ENCODE assay signal across 4 cellular contexts in genomic region chr3:131435000-131435399, GRCh38.
TF ChIP-seq lines count a peak whose summit lies in the region.

No MANE protein-coding gene starts in this region.

TF ChIP-seq in SK-N-SH, 30 proteins besides CTCF, POLR2A, EP300 and RAD21:
- TF ChIP-seq MAX (IDR thresholded peaks at IDR 0.05; ENCODE audit: low read depth) (no peak), REST (IDR thresholded peaks at IDR 0.05; ENCODE audit: low read depth, low read length) (peak; percentile 65; the same call in 1 of the 2 replicates)

TF ChIP-seq in SK-N-SH treated with all-trans-retinoic acid at 6 μM for 48 hours, 23 proteins besides CTCF, POLR2A, EP300 and RAD21 (continues in another document):
- TF ChIP-seq OSR1 (CRISPR knock-in tag; IDR thresholded peaks at IDR 0.05) (no peak), PATZ1 (CRISPR knock-in tag; IDR thresholded peaks at IDR 0.05; ENCODE audit: borderline replicate concordance) (no peak), RARB (CRISPR knock-in tag; IDR thresholded peaks at IDR 0.05) (no peak), POU6F1 (CRISPR knock-in tag; IDR thresholded peaks at IDR 0.05; ENCODE audit: borderline replicate concordance, low read depth) (no peak), ZFP30 (CRISPR knock-in tag; IDR thresholded peaks at IDR 0.05) (no peak), ZNF565 (CRISPR knock-in tag; conservative IDR thresholded peaks at IDR 0.05; ENCODE audit: low read depth) (no peak), ZC3H10 (CRISPR knock-in tag; IDR thresholded peaks at IDR 0.05) (no peak), PPARA (CRISPR knock-in tag; IDR thresholded peaks at IDR 0.05; ENCODE audit: borderline replicate concordance) (no peak), ISL1 (CRISPR knock-in tag; IDR thresholded peaks at IDR 0.05) (no peak), ESRRG (CRISPR knock-in tag; IDR thresholded peaks at IDR 0.05) (no peak), TCF4 (CRISPR knock-in tag; IDR thresholded peaks at IDR 0.05; ENCODE audit: borderline replicate concordance) (no peak), TOX (CRISPR knock-in tag; IDR thresholded peaks at IDR 0.05; ENCODE audit: borderline replicate concordance) (no peak)
- TF ChIP-seq, protein P1, sequence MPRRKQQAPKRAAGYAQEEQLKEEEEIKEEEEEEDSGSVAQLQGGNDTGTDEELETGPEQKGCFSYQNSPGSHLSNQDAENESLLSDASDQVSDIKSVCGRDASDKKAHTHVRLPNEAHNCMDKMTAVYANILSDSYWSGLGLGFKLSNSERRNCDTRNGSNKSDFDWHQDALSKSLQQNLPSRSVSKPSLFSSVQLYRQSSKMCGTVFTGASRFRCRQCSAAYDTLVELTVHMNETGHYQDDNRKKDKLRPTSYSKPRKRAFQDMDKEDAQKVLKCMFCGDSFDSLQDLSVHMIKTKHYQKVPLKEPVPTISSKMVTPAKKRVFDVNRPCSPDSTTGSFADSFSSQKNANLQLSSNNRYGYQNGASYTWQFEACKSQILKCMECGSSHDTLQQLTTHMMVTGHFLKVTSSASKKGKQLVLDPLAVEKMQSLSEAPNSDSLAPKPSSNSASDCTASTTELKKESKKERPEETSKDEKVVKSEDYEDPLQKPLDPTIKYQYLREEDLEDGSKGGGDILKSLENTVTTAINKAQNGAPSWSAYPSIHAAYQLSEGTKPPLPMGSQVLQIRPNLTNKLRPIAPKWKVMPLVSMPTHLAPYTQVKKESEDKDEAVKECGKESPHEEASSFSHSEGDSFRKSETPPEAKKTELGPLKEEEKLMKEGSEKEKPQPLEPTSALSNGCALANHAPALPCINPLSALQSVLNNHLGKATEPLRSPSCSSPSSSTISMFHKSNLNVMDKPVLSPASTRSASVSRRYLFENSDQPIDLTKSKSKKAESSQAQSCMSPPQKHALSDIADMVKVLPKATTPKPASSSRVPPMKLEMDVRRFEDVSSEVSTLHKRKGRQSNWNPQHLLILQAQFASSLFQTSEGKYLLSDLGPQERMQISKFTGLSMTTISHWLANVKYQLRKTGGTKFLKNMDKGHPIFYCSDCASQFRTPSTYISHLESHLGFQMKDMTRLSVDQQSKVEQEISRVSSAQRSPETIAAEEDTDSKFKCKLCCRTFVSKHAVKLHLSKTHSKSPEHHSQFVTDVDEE (CRISPR knock-in tag; IDR thresholded peaks at IDR 0.05): no peak

TF ChIP-seq in HCT116, 20 proteins besides CTCF, POLR2A, EP300 and RAD21:
- TF ChIP-seq REST (IDR thresholded peaks at IDR 0.05; ENCODE audit: low read depth) (peak; percentile 19; the same call in 1 of the 2 replicates), EZH2phosphoT487 (IDR thresholded peaks at IDR 0.05; ENCODE audit: borderline replicate concordance) (no peak), CBX3 (IDR thresholded peaks at IDR 0.05; ENCODE audit: low read depth) (no peak)

TF ChIP-seq in GM12878, 131 proteins besides CTCF, POLR2A, EP300 and RAD21:
- TF ChIP-seq SP1 (IDR thresholded peaks at IDR 0.05; ENCODE audit: low read depth, low read length) (no peak), ZBED1 (IDR thresholded peaks at IDR 0.05; ENCODE audit: borderline replicate concordance) (no peak), REST (IDR thresholded peaks at IDR 0.05; ENCODE audit: low read depth, low read length) (peak; percentile 22; the same call in 1 of the 2 replicates)
